8 cellular contexts compared by ENCODE assay signal in genomic region chr5:88140863-88141694, GRCh38.
DNase-seq lines count a peak whose midpoint lies in the region; ATAC-seq and TF ChIP-seq lines count a peak whose summit lies in the region.

No MANE protein-coding gene starts in this region.

- peaks cover 4 to 92% (median 9%) of the 10 kb centered on the region in 4 donors for H3K27me3 ChIP-seq in esophagus squamous epithelium
- H3K27me3 ChIP-seq in muscle layer of duodenum (ENCODE audit: low read depth, low read length), result peaks cover 47% of the 10 kb centered on the region

- no peaks in the 10 kb centered on the region for H3K36me3 Mint-ChIP-seq in activated T-cell treated with anti-CD3 and anti-CD28 coated beads, Interleukin-2, amount 50 U/mL, for 24 hours (ENCODE audit: low read depth)

- H3K4me1 ChIP-seq in esophagus squamous epithelium (peaks cover 15 to 63% (median 31%) of the 10 kb centered on the region in 3 donors), muscle layer of duodenum (ENCODE audit: control insufficient read depth in 1 of 2, insufficient read depth in 2 of 2, low read length in 2 of 2) (peaks cover 0 to 36% of the 10 kb centered on the region in 2 donors)

- no peak overlapping the region for H3K4me3 Mint-ChIP-seq in activated T-cell treated with anti-CD3 and anti-CD28 coated beads, Interleukin-2, amount 50 U/mL, for 24 hours

- peaks cover 25% of the 10 kb centered on the region for H3K4me1 Mint-ChIP-seq in activated T-cell treated with anti-CD3 and anti-CD28 coated beads, Interleukin-2, amount 50 U/mL, for 24 hours (ENCODE audit: low read depth)

- peak overlapping the region in 3 of 4 donors; percentile 23 to 63 (median 38) for H3K27ac ChIP-seq in esophagus squamous epithelium
- no peak overlapping the region for H3K27ac ChIP-seq in muscle layer of duodenum (ENCODE audit: low read length)

- in situ Hi-C loops in KBM-7 (cut with MboI; ENCODE audit: low pct_unique_long_range_greater_than_20kb, low sequenced_read_pairs), result no loop called here

- TF ChIP-seq POLR2A in esophagus squamous epithelium (IDR thresholded peaks at IDR 0.05), result no peak

- intact Hi-C loops in esophagus squamous epithelium (cut with DNase I), result loop anchor here (10.0 kb wide), 1 partner anchor 534 kb away; no protein-coding TSS in a partner anchor

- H3K4me3 ChIP-seq in esophagus squamous epithelium, result peak overlapping the region; percentile 25 to 65 (median 50)
- H3K4me3 ChIP-seq in muscle layer of duodenum (ENCODE audit: low read depth in 1 of 2, low read length in 2 of 2), result peak overlapping the region; percentile 58 to 88

- DNase-seq in DMS53 treated with DMSO at 0.1 percent for 48 hours (lab: John Stamatoyannopoulos, UW; ENCODE audit: unreplicated experiment) (peak; percentile 97), KBM-7 (peak; percentile 99), OCI-M1 (lab: John Stamatoyannopoulos, UW) (peak; percentile 99), esophagus squamous epithelium (lab: John Stamatoyannopoulos, UW) (peak; percentile 44)
- DNase-seq in activated T-cell treated with anti-CD3 and anti-CD28 coated beads, Interleukin-2, amount 50 U/mL, for 24 hours, result peak; percentile 78
- DNase-seq in stimulated activated CD8-positive, alpha-beta memory T cell treated with anti-CD3 and anti-CD28 coated beads, Interleukin-4, amount 100 ng/mL, for 48 hours, result peak; percentile 92

- WGBS in esophagus squamous epithelium, 2 donors, result 0 to 1% methylated on average over 33 to 37 of the region's 45 CpGs

- TF ChIP-seq CTCF in esophagus squamous epithelium (IDR thresholded peaks at IDR 0.05), result peak; percentile 44 to 71 (median 54)

- no peaks in the 10 kb centered on the region for H3K9me3 ChIP-seq in esophagus squamous epithelium
- peaks cover 0 to 4% of the 10 kb centered on the region in 2 donors for H3K9me3 ChIP-seq in muscle layer of duodenum (ENCODE audit: control insufficient read depth in 1 of 2, low read length in 2 of 2)

- H3K36me3 ChIP-seq in esophagus squamous epithelium (no peaks in the 10 kb centered on the region), muscle layer of duodenum (ENCODE audit: control insufficient read depth in 1 of 2, insufficient read depth in 2 of 2, low read length in 2 of 2) (no peaks in the 10 kb centered on the region)

- H3K27ac Mint-ChIP-seq in activated T-cell treated with anti-CD3 and anti-CD28 coated beads, Interleukin-2, amount 50 U/mL, for 24 hours, result no peak overlapping the region

- H3K9me3 Mint-ChIP-seq in activated T-cell treated with anti-CD3 and anti-CD28 coated beads, Interleukin-2, amount 50 U/mL, for 24 hours, result peaks cover 6% of the 10 kb centered on the region

- peak; percentile 93 for ATAC-seq in GM21737 (IDR thresholded peaks at IDR 0.05; ENCODE audit: unreplicated experiment)

- H3K27me3 Mint-ChIP-seq in activated T-cell treated with anti-CD3 and anti-CD28 coated beads, Interleukin-2, amount 50 U/mL, for 24 hours, result peaks cover 21% of the 10 kb centered on the region

Comparison
In these comparisons a context has a peak if more than half of its experiments do, and no peak if none do; other contexts are left out.
1. DNase-seq: peak in every context shown above with its lines; median percentile 99 in KBM-7; 99 in OCI-M1; 97 in DMS53 treated with DMSO at 0.1 percent for 48 hours; 92 in stimulated activated CD8-positive, alpha-beta memory T cell treated with anti-CD3 and anti-CD28 coated beads, Interleukin-4, amount 100 ng/mL, for 48 hours; 78 in activated T-cell treated with anti-CD3 and anti-CD28 coated beads, Interleukin-2, amount 50 U/mL, for 24 hours; 44 in esophagus squamous epithelium.